ENCODE assay signal across 15 cellular contexts in genomic region chr3:182671942-182672341, GRCh38.
A peak's percentile ranks its signal among the peaks of the same experiment; 100 is the strongest.
DNase-seq lines count a peak whose midpoint lies in the region; ATAC-seq lines count a peak whose summit lies in the region.
"Had no signal": no experiment of that assay in that cellular context is flagged by ENCODE, and none has a peak within 500 bp of the region (broad histone marks: within the 10 kb centered on the region; RNA-seq: fewer than 3 reads in every experiment).

No MANE protein-coding gene starts in this region.

- ATAC-seq in left lobe of liver (peak; percentile 88), HG02623 (IDR thresholded peaks at IDR 0.05; ENCODE audit: unreplicated experiment) (no peak)
- ATAC-seq: activated CD4-positive, CD25-positive, alpha-beta regulatory T cell treated with anti-CD3 and anti-CD28 coated beads, Interleukin-2, amount 50 U/mL, for 24 hours; T-cell had no signal

- DNase-seq in AG08395 (ENCODE audit: low spot score) = peak; percentile 16
- DNase-seq in HCEC 1CT = peak; percentile 28
- peak; percentile 92 for DNase-seq in amniotic epithelial cell (ENCODE audit: low read depth)
- peak; percentile 58 for DNase-seq in left lobe of liver (ENCODE audit: low spot score)
- DNase-seq in MV-4-11 (lab: John Stamatoyannopoulos, UW) = no peak
- no peak for DNase-seq in DMS153 treated with DMSO at 0.1 percent for 48 hours (lab: John Stamatoyannopoulos, UW; ENCODE audit: unreplicated experiment)
- DNase-seq in NCI-H187 treated with DMSO at 0.1 percent for 48 hours (lab: John Stamatoyannopoulos, UW) = no peak
- DNase-seq: ACHN; activated naive CD8-positive, alpha-beta T cell treated with anti-CD3 and anti-CD28 coated beads for 36 hours; colonic mucosa; NCI-H1105 treated with DMSO at 0.1 percent for 48 hours; NCI-H510A; T-cell had no signal

Comparison
In these comparisons a context has a peak if more than half of its experiments do, and no peak if none do; other contexts are left out.
1. DNase-seq: peak in AG08395 (single experiment), HCEC 1CT (single experiment), amniotic epithelial cell (single experiment) and left lobe of liver (single experiment); none in MV-4-11 (single experiment), DMS153 treated with DMSO at 0.1 percent for 48 hours (single experiment) and NCI-H187 treated with DMSO at 0.1 percent for 48 hours (single experiment).